Comparison of ENCODE assay signal across 17 cellular contexts in genomic region chr20:31751126-31751525, GRCh38. TPM values are rescaled to one million over a fixed set of nuclear protein-coding genes. Genes with fewer than 3 reads are reported as not detected.
DNase-seq lines count a peak whose midpoint lies in the region; ATAC-seq and TF ChIP-seq lines count a peak whose summit lies in the region.
"Had no signal": no experiment of that assay in that cellular context is flagged by ENCODE, and none has a peak within 500 bp of the region (broad histone marks: within the 10 kb centered on the region; RNA-seq: fewer than 3 reads in every experiment).

No MANE protein-coding gene starts in this region.

- intact Hi-C loops in gastrocnemius medialis (cut with DNase I; ENCODE audit: low total_unique reads): no loop called here
- intact Hi-C loops in dorsolateral prefrontal cortex (cut with DNase I): no loop called here
- intact Hi-C loops in esophagus squamous epithelium (cut with DNase I): no loop called here

- no peaks in the 10 kb centered on the region for H3K27me3 ChIP-seq in gastrocnemius medialis
- no peaks in the 10 kb centered on the region for H3K27me3 ChIP-seq in Karpas-422 (ENCODE audit: low read length)
- no peaks in the 10 kb centered on the region for H3K27me3 ChIP-seq in dorsolateral prefrontal cortex
- H3K27me3 ChIP-seq in esophagus squamous epithelium: no peaks in the 10 kb centered on the region
- H3K27me3 ChIP-seq: thyroid gland had no signal

- peaks cover 26 to 36% of the 10 kb centered on the region in 2 donors for H3K4me1 ChIP-seq in gastrocnemius medialis
- H3K4me1 ChIP-seq in Karpas-422 (ENCODE audit: low read length): peaks cover 4% of the 10 kb centered on the region
- H3K4me1 ChIP-seq in esophagus squamous epithelium: peaks cover 0 to 11% (median 0%) of the 10 kb centered on the region in 3 donors
- H3K4me1 ChIP-seq: parathyroid adenoma, thyroid gland had no signal

- no peaks in the 10 kb centered on the region for H3K9me2 ChIP-seq in Karpas-422 (replicated peaks; ENCODE audit: insufficient read depth, low read length)

- H3K27ac ChIP-seq in gastrocnemius medialis (peak overlapping the region in 3 of 4 donors; percentile 36 to 60 (median 43)), Karpas-422 (ENCODE audit: low read length) (no peak overlapping the region), dorsolateral prefrontal cortex (no peak overlapping the region), esophagus squamous epithelium (no peak overlapping the region)
- H3K27ac ChIP-seq: parathyroid adenoma, thyroid gland had no signal

- H3K36me3 Mint-ChIP-seq in WTC11: peaks cover 18% of the 10 kb centered on the region

- POLR2A ChIA-PET in WTC11 (lab: Charles Lee): no interaction called here

- peaks cover 2% of the 10 kb centered on the region; the same call in 1 of the 2 replicates for H3K4me1 Mint-ChIP-seq in WTC11

- H3K4me3 ChIP-seq in fibroblast of pulmonary artery (replicated peaks; ENCODE audit: low read depth, low read length) (no peak overlapping the region), gastrocnemius medialis (no peak overlapping the region), Karpas-422 (ENCODE audit: low read length) (no peak overlapping the region), dorsolateral prefrontal cortex (no peak overlapping the region), esophagus squamous epithelium (no peak overlapping the region)
- H3K4me3 ChIP-seq: thyroid gland had no signal

- H3K4me3 Mint-ChIP-seq in WTC11: no peak overlapping the region
- H3K4me3 Mint-ChIP-seq: T-helper 2 cell treated with Interferon-gamma antibody and Interleukin-4, amounts not matched to agents 5 μg/mL and 100 μg/mL, for 36 hours had no signal

- in situ Hi-C loops in gastrocnemius medialis (cut with MboI; ENCODE audit: low sequenced_read_pairs in 4 of 4): no loop called here

- no peak overlapping the region for H3K9ac ChIP-seq in Karpas-422 (ENCODE audit: low read length)
- H3K9ac ChIP-seq: parathyroid adenoma had no signal

- H3K27me3 Mint-ChIP-seq in WTC11 (ENCODE audit: low read depth): no peaks in the 10 kb centered on the region

- H3K27ac Mint-ChIP-seq in WTC11: peak overlapping the region; percentile 74
- H3K27ac Mint-ChIP-seq: activated naive CD4-positive, alpha-beta T cell treated with anti-CD3 and anti-CD28 coated beads, Interleukin-2, amount 50 U/mL, for 72 hours; T-helper 2 cell treated with Interferon-gamma antibody and Interleukin-4, amounts not matched to agents 5 μg/mL and 100 μg/mL, for 36 hours had no signal

- peak; percentile 19 for DNase-seq in ELR (ENCODE audit: low read depth)
- no peak for DNase-seq in WTC11 (ENCODE audit: low spot score)
- DNase-seq in fibroblast of pulmonary artery (ENCODE audit: low read depth): peak; percentile 85
- no peak for DNase-seq in gastrocnemius medialis
- DNase-seq in Karpas-422: no peak
- DNase-seq in dorsolateral prefrontal cortex: no peak
- no peak for DNase-seq in esophagus squamous epithelium (lab: John Stamatoyannopoulos, UW)
- DNase-seq: activated CD4-positive, alpha-beta T cell treated with anti-CD3 and anti-CD28 coated beads for 1 hour; foreskin melanocyte; midbrain; NCI-H2171; Right ventricle myocardium superior; thyroid gland had no signal

- no peaks in the 10 kb centered on the region for H3K9me3 Mint-ChIP-seq in WTC11
- H3K9me3 Mint-ChIP-seq: activated naive CD4-positive, alpha-beta T cell treated with anti-CD3 and anti-CD28 coated beads, Interleukin-2, amount 50 U/mL, for 72 hours; T-helper 2 cell treated with Interferon-gamma antibody and Interleukin-4, amounts not matched to agents 5 μg/mL and 100 μg/mL, for 36 hours had no signal

- CTCF ChIA-PET in WTC11 (lab: Charles Lee): interaction anchor here (2.2 kb wide), 2 partner anchors 28 to 117 kb away, joined by 5 to 8 read pairs; no protein-coding TSS in a partner anchor

- ATAC-seq in WTC11 (no peak), gastrocnemius medialis (no peak), GM21423 (IDR thresholded peaks at IDR 0.05; ENCODE audit: unreplicated experiment) (no peak)
- ATAC-seq: activated naive CD4-positive, alpha-beta T cell treated with anti-CD3 and anti-CD28 coated beads, Interleukin-2, amount 50 U/mL, for 72 hours had no signal

- no peaks in the 10 kb centered on the region for H3K9me3 ChIP-seq in gastrocnemius medialis
- H3K9me3 ChIP-seq in Karpas-422 (ENCODE audit: low read length): no peaks in the 10 kb centered on the region
- no peaks in the 10 kb centered on the region for H3K9me3 ChIP-seq in esophagus squamous epithelium
- H3K9me3 ChIP-seq: thyroid gland had no signal

- H3K36me3 ChIP-seq in gastrocnemius medialis (no peaks in the 10 kb centered on the region), Karpas-422 (ENCODE audit: insufficient read depth, low read length) (peaks cover 49% of the 10 kb centered on the region), esophagus squamous epithelium (no peaks in the 10 kb centered on the region)
- H3K36me3 ChIP-seq: thyroid gland had no signal

- no peak overlapping the region for H3K4me2 ChIP-seq in Karpas-422 (ENCODE audit: low read depth, low read length, poor library complexity, severe bottlenecking)

- peaks cover 3% of the 10 kb centered on the region; the same call in 1 of the 2 replicates for H4K20me1 ChIP-seq in Karpas-422 (ENCODE audit: insufficient read depth, low read depth, low read length)

- 42 to 57% methylated on average over 1 of the region's 1 CpG for WGBS in esophagus squamous epithelium, 2 donors

- no peak overlapping the region for H2AFZ ChIP-seq in Karpas-422 (ENCODE audit: low read length)
- H2AFZ ChIP-seq: parathyroid adenoma had no signal

- TF ChIP-seq CTCF in WTC11 (IDR thresholded peaks at IDR 0.05): no peak
- no peak for TF ChIP-seq CTCF in fibroblast of pulmonary artery (IDR thresholded peaks at IDR 0.05; ENCODE audit: low read length, missing control alignments)
- TF ChIP-seq CTCF in gastrocnemius medialis (IDR thresholded peaks at IDR 0.05 in 4 of 5, conservative IDR thresholded peaks at IDR 0.05 in 1 of 5): no peak
- TF ChIP-seq CTCF in dorsolateral prefrontal cortex (IDR thresholded peaks at IDR 0.05 in 54 of 56, conservative IDR thresholded peaks at IDR 0.05 in 2 of 56; ENCODE audit: low read depth in 1 of 56, partially characterized antibody in 56 of 56): no peak
- TF ChIP-seq CTCF in esophagus squamous epithelium (IDR thresholded peaks at IDR 0.05): no peak

- H3K79me2 ChIP-seq in Karpas-422 (ENCODE audit: low read length): peaks cover 93% of the 10 kb centered on the region

- TF ChIP-seq POLR2A in gastrocnemius medialis (IDR thresholded peaks at IDR 0.05) (no peak), esophagus squamous epithelium (IDR thresholded peaks at IDR 0.05) (no peak)

TF ChIP-seq in WTC11, 78 proteins besides CTCF, POLR2A, EP300 and RAD21 (continues in another document):
- TF ChIP-seq ZSCAN18 (CRISPR knock-in tag; IDR thresholded peaks at IDR 0.05) (no peak), ZBTB21 (CRISPR knock-in tag; IDR thresholded peaks at IDR 0.05; ENCODE audit: borderline replicate concordance) (no peak), ARID4B (CRISPR knock-in tag; IDR thresholded peaks at IDR 0.05; ENCODE audit: borderline replicate concordance) (no peak)

RNA-seq across cellular contexts. Expression of gene TPX2, which starts 12.0 kb away (rescaled TPM):
- total RNA-seq in WTC11 (2021): 113 to 123 TPM (median 115 TPM) in 3 replicates
- total RNA-seq in gastrocnemius medialis: 1 to 10 TPM in 2 of 4 donors, under 1 TPM in 2; 0.46 to 1.9 (median 1.0) TPM
- total RNA-seq in Karpas-422 (2014; rRNA removed; shearing (Covaris generic); ENCODE audit: low replicate concordance): 54.0 and 55.5 TPM in 2 replicates
- 1 to 10 TPM; 1.1 to 4.1 (median 2.6) TPM for total RNA-seq in dorsolateral prefrontal cortex
- 10 to 100 TPM; 11.4 to 47.1 (median 18.2) TPM for total RNA-seq in esophagus squamous epithelium

RNA-seq across cellular contexts. Expression of gene BCL2L1, which starts 28.5 kb away (rescaled TPM):
- total RNA-seq in WTC11 (2021) (52.9 to 62.0 TPM (median 53.9 TPM) in 3 replicates), gastrocnemius medialis (10 to 100 TPM; 41.5 to 87.8 (median 55.3) TPM), dorsolateral prefrontal cortex (100 to 1,000 TPM in 77 of 120 experiments, 10 to 100 TPM in 43; 79.5 to 144 (median 103) TPM), esophagus squamous epithelium (100 to 1,000 TPM in 1 of 4 donors, 10 to 100 TPM in 3; 65.4 to 105 (median 90.1) TPM)
- total RNA-seq in Karpas-422 (2014; rRNA removed; shearing (Covaris generic); ENCODE audit: low replicate concordance): 41.0 and 56.1 TPM in 2 replicates

Comparison
In these comparisons a context has a peak if more than half of its experiments do, and no peak if none do; other contexts are left out.
1. DNase-seq: peak in ELR (single experiment) and fibroblast of pulmonary artery (single experiment); none in WTC11 (single experiment), gastrocnemius medialis (0 of 2), Karpas-422 (single experiment), dorsolateral prefrontal cortex (0 of 10) and esophagus squamous epithelium (single experiment).
2. H3K27ac ChIP-seq: peak in gastrocnemius medialis (3 of 4); none in Karpas-422 (single experiment), dorsolateral prefrontal cortex (0 of 59) and esophagus squamous epithelium (0 of 4).